ENCODE assay signal across 1 cellular context in the genomic region with DNA sequence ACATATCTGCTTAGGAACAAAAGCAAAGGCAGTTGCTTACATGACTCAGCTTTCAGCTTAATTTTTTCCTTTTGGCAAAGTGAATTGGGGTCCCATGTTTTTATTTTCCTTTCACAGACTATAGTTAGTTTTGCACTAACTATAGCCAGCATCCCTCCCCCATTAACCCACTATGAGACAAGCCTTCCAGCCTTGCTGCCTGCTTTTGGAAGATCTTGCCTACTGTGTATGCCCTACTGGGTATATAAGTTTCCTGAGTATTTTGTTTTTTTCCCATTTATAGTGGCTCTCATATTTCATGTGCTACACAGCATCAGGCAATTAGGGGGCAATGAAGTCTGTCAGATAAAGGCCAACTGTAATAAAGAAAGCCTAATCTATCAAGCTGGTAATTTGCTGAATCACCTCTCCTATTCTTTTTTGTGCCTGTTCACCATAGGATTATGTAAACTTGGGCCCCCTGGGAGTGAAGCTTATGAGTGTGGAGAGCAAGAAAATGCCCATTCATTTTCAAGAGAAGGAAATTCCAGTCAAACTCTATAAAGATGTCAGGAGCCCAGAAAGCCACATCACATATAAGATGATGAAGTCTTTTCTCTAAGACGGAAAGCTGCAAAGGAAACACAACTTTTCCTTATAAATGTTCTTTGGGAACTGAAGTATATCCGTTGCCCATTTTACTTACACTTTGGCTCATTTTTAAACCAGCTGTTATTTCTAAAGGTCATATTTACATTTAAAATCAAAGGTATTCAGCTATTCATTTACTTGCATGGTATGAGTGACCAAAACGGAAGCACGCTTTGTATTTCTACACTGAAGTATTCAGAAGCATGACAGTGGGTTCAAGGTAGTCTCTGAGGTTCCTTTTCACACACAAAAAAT.
TF ChIP-seq lines count a peak whose summit lies in the region.

No MANE protein-coding gene starts in this region.

TF ChIP-seq in HepG2, 621 proteins besides CTCF, POLR2A, EP300 and RAD21 (continued from another document and continues in another):
- TF ChIP-seq ZMYM3 (CRISPR knock-in tag; IDR thresholded peaks at IDR 0.05) (no peak), ZNF446 (CRISPR knock-in tag; IDR thresholded peaks at IDR 0.05) (no peak), SOX5 (CRISPR knock-in tag; IDR thresholded peaks at IDR 0.05; ENCODE audit: borderline replicate concordance) (peak; percentile 82; the same call in 1 of the 2 replicates), BCL6 (CRISPR knock-in tag; IDR thresholded peaks at IDR 0.05) (peak; percentile 34; the same call in 1 of the 2 replicates), PLRG1 (conservative IDR thresholded peaks at IDR 0.05) (no peak), MAFF (IDR thresholded peaks at IDR 0.05; ENCODE audit: low read depth, low read length) (0 out of 2 replicates have a peak, but pooled peaks have one; percentile 33), GFI1 (CRISPR knock-in tag; IDR thresholded peaks at IDR 0.05; ENCODE audit: borderline replicate concordance) (no peak), SAFB2 (CRISPR knock-in tag; IDR thresholded peaks at IDR 0.05; ENCODE audit: borderline replicate concordance, low read depth) (no peak), ZNF256 (CRISPR knock-in tag; conservative IDR thresholded peaks at IDR 0.05) (no peak), NFIB (CRISPR knock-in tag; IDR thresholded peaks at IDR 0.05; ENCODE audit: borderline replicate concordance) (no peak), ETV6 (CRISPR knock-in tag; conservative IDR thresholded peaks at IDR 0.05) (no peak), ZFP82 (CRISPR knock-in tag; IDR thresholded peaks at IDR 0.05; ENCODE audit: borderline replicate concordance) (no peak), NFIC (IDR thresholded peaks at IDR 0.05; ENCODE audit: low read length) (peak; percentile 87; the same call in 1 of the 2 replicates), ZNF557 (CRISPR knock-in tag; IDR thresholded peaks at IDR 0.05) (no peak), REXO4 (CRISPR knock-in tag; IDR thresholded peaks at IDR 0.05; ENCODE audit: borderline replicate concordance) (no peak), ZNF546 (CRISPR knock-in tag; conservative IDR thresholded peaks at IDR 0.05) (no peak), IKZF4 (CRISPR knock-in tag; IDR thresholded peaks at IDR 0.05; ENCODE audit: borderline replicate concordance, low read depth, not compliant biosample characterization) (no peak), ZBTB42 (CRISPR knock-in tag; IDR thresholded peaks at IDR 0.05) (no peak), IRX3 (CRISPR knock-in tag; IDR thresholded peaks at IDR 0.05; ENCODE audit: borderline replicate concordance, low read depth) (no peak), ZNF12 (CRISPR knock-in tag; IDR thresholded peaks at IDR 0.05) (no peak), ZNF10 (CRISPR knock-in tag; IDR thresholded peaks at IDR 0.05; ENCODE audit: borderline replicate concordance, low read depth) (no peak), ZNF780A (CRISPR knock-in tag; IDR thresholded peaks at IDR 0.05) (no peak), TBL1XR1 (IDR thresholded peaks at IDR 0.05; ENCODE audit: borderline replicate concordance, low read length, partially characterized antibody) (no peak), KLF12 (CRISPR knock-in tag; IDR thresholded peaks at IDR 0.05; ENCODE audit: borderline replicate concordance) (no peak), ZNF317 (CRISPR knock-in tag; IDR thresholded peaks at IDR 0.05) (no peak), ZNF782 (CRISPR knock-in tag; IDR thresholded peaks at IDR 0.05; ENCODE audit: borderline replicate concordance) (no peak), ISX (CRISPR knock-in tag; conservative IDR thresholded peaks at IDR 0.05) (no peak), STAT5B (CRISPR knock-in tag; IDR thresholded peaks at IDR 0.05) (no peak), ARNTL (CRISPR knock-in tag; IDR thresholded peaks at IDR 0.05) (no peak), HDAC1 (CRISPR knock-in tag; IDR thresholded peaks at IDR 0.05) (no peak), GTF2F1 (IDR thresholded peaks at IDR 0.05; ENCODE audit: low read length) (no peak), KDM2A (CRISPR knock-in tag; IDR thresholded peaks at IDR 0.05; ENCODE audit: borderline replicate concordance, low read depth) (no peak), HHEX (CRISPR knock-in tag; IDR thresholded peaks at IDR 0.05) (no peak), KLF16 (CRISPR knock-in tag; IDR thresholded peaks at IDR 0.05) (no peak), NFE2 (CRISPR knock-in tag; IDR thresholded peaks at IDR 0.05) (peak; percentile 48; the same call in 1 of the 2 replicates), AGO1 (IDR thresholded peaks at IDR 0.05; ENCODE audit: low read depth, low read length, poor library complexity, severe bottlenecking) (no peak), ZNF138 (CRISPR knock-in tag; IDR thresholded peaks at IDR 0.05; ENCODE audit: low read depth) (no peak), ZNF761 (CRISPR knock-in tag; conservative IDR thresholded peaks at IDR 0.05) (no peak), ZKSCAN5 (CRISPR knock-in tag; IDR thresholded peaks at IDR 0.05) (no peak), XBP1 (CRISPR knock-in tag; IDR thresholded peaks at IDR 0.05) (no peak), ZNF558 (CRISPR knock-in tag; IDR thresholded peaks at IDR 0.05; ENCODE audit: borderline replicate concordance) (no peak), KLF6 (CRISPR knock-in tag; IDR thresholded peaks at IDR 0.05) (no peak), NONO (IDR thresholded peaks at IDR 0.05) (no peak), NONO (CRISPR knock-in tag; conservative IDR thresholded peaks at IDR 0.05) (no peak), ZNF460 (CRISPR knock-in tag; IDR thresholded peaks at IDR 0.05; ENCODE audit: borderline replicate concordance) (no peak), RFX3 (CRISPR knock-in tag; IDR thresholded peaks at IDR 0.05) (no peak), ZBTB8A (CRISPR knock-in tag; IDR thresholded peaks at IDR 0.05; ENCODE audit: borderline replicate concordance, low read depth) (no peak), CBX5 (CRISPR knock-in tag; IDR thresholded peaks at IDR 0.05; ENCODE audit: borderline replicate concordance) (no peak), JARID2 (CRISPR knock-in tag; IDR thresholded peaks at IDR 0.05; ENCODE audit: insufficient replicate concordance) (no peak), RFXANK (CRISPR knock-in tag; IDR thresholded peaks at IDR 0.05) (no peak), ZNF567 (CRISPR knock-in tag; IDR thresholded peaks at IDR 0.05; ENCODE audit: borderline replicate concordance) (no peak), ZNF878 (CRISPR knock-in tag; IDR thresholded peaks at IDR 0.05) (no peak; the same call in 1 of the 2 replicates)
- TF ChIP-seq, protein P1, sequence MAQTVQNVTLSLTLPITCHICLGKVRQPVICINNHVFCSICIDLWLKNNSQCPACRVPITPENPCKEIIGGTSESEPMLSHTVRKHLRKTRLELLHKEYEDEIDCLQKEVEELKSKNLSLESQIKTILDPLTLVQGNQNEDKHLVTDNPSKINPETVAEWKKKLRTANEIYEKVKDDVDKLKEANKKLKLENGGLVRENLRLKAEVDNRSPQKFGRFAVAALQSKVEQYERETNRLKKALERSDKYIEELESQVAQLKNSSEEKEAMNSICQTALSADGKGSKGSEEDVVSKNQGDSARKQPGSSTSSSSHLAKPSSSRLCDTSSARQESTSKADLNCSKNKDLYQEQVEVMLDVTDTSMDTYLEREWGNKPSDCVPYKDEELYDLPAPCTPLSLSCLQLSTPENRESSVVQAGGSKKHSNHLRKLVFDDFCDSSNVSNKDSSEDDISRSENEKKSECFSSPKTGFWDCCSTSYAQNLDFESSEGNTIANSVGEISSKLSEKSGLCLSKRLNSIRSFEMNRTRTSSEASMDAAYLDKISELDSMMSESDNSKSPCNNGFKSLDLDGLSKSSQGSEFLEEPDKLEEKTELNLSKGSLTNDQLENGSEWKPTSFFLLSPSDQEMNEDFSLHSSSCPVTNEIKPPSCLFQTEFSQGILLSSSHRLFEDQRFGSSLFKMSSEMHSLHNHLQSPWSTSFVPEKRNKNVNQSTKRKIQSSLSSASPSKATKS (CRISPR knock-in tag; IDR thresholded peaks at IDR 0.05) = no peak
- TF ChIP-seq, protein P2, sequence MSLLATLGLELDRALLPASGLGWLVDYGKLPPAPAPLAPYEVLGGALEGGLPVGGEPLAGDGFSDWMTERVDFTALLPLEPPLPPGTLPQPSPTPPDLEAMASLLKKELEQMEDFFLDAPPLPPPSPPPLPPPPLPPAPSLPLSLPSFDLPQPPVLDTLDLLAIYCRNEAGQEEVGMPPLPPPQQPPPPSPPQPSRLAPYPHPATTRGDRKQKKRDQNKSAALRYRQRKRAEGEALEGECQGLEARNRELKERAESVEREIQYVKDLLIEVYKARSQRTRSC (CRISPR knock-in tag; IDR thresholded peaks at IDR 0.05; ENCODE audit: low read depth) = no peak
- TF ChIP-seq, protein P3, sequence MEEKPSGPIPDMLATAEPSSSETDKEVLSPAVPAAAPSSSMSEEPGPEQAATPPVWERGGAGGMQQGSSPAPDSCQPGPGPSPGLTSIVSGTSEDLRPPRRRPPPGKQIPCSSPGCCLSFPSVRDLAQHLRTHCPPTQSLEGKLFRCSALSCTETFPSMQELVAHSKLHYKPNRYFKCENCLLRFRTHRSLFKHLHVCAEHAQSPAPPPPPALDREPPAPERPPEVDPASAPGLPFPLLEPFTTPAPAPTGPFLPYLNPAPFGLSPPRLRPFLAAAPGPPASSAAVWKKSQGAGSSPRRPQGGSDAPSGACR (CRISPR knock-in tag; IDR thresholded peaks at IDR 0.05) = no peak
- TF ChIP-seq, protein P4, sequence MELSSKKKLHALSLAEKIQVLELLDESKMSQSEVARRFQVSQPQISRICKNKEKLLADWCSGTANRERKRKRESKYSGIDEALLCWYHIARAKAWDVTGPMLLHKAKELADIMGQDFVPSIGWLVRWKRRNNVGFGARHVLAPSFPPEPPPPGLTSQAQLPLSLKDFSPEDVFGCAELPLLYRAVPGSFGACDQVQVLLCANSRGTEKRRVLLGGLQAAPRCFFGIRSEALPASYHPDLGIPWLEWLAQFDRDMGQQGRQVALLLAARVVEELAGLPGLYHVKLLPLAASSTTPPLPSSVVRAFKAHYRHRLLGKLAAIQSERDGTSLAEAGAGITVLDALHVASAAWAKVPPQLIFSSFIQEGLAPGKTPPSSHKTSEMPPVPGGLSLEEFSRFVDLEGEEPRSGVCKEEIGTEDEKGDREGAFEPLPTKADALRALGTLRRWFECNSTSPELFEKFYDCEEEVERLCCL (CRISPR knock-in tag; IDR thresholded peaks at IDR 0.05; ENCODE audit: borderline replicate concordance) = no peak
- TF ChIP-seq, protein P5, sequence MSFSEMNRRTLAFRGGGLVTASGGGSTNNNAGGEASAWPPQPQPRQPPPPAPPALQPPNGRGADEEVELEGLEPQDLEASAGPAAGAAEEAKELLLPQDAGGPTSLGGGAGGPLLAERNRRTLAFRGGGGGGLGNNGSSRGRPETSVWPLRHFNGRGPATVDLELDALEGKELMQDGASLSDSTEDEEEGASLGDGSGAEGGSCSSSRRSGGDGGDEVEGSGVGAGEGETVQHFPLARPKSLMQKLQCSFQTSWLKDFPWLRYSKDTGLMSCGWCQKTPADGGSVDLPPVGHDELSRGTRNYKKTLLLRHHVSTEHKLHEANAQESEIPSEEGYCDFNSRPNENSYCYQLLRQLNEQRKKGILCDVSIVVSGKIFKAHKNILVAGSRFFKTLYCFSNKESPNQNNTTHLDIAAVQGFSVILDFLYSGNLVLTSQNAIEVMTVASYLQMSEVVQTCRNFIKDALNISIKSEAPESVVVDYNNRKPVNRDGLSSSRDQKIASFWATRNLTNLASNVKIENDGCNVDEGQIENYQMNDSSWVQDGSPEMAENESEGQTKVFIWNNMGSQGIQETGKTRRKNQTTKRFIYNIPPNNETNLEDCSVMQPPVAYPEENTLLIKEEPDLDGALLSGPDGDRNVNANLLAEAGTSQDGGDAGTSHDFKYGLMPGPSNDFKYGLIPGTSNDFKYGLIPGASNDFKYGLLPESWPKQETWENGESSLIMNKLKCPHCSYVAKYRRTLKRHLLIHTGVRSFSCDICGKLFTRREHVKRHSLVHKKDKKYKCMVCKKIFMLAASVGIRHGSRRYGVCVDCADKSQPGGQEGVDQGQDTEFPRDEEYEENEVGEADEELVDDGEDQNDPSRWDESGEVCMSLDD (CRISPR knock-in tag; IDR thresholded peaks at IDR 0.05; ENCODE audit: borderline replicate concordance) = no peak
- TF ChIP-seq, protein P6, sequence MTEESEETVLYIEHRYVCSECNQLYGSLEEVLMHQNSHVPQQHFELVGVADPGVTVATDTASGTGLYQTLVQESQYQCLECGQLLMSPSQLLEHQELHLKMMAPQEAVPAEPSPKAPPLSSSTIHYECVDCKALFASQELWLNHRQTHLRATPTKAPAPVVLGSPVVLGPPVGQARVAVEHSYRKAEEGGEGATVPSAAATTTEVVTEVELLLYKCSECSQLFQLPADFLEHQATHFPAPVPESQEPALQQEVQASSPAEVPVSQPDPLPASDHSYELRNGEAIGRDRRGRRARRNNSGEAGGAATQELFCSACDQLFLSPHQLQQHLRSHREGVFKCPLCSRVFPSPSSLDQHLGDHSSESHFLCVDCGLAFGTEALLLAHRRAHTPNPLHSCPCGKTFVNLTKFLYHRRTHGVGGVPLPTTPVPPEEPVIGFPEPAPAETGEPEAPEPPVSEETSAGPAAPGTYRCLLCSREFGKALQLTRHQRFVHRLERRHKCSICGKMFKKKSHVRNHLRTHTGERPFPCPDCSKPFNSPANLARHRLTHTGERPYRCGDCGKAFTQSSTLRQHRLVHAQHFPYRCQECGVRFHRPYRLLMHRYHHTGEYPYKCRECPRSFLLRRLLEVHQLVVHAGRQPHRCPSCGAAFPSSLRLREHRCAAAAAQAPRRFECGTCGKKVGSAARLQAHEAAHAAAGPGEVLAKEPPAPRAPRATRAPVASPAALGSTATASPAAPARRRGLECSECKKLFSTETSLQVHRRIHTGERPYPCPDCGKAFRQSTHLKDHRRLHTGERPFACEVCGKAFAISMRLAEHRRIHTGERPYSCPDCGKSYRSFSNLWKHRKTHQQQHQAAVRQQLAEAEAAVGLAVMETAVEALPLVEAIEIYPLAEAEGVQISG (CRISPR knock-in tag; IDR thresholded peaks at IDR 0.05) = no peak
- TF ChIP-seq, protein P7, sequence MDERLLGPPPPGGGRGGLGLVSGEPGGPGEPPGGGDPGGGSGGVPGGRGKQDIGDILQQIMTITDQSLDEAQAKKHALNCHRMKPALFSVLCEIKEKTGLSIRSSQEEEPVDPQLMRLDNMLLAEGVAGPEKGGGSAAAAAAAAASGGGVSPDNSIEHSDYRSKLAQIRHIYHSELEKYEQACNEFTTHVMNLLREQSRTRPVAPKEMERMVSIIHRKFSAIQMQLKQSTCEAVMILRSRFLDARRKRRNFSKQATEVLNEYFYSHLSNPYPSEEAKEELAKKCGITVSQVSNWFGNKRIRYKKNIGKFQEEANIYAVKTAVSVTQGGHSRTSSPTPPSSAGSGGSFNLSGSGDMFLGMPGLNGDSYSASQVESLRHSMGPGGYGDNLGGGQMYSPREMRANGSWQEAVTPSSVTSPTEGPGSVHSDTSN (CRISPR knock-in tag; IDR thresholded peaks at IDR 0.05) = no peak
- TF ChIP-seq, protein P8, sequence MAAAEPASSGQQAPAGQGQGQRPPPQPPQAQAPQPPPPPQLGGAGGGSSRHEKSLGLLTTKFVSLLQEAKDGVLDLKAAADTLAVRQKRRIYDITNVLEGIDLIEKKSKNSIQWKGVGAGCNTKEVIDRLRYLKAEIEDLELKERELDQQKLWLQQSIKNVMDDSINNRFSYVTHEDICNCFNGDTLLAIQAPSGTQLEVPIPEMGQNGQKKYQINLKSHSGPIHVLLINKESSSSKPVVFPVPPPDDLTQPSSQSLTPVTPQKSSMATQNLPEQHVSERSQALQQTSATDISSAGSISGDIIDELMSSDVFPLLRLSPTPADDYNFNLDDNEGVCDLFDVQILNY (CRISPR knock-in tag; conservative IDR thresholded peaks at IDR 0.05) = no peak
